12 cellular contexts compared by ENCODE assay signal in the genomic region with DNA sequence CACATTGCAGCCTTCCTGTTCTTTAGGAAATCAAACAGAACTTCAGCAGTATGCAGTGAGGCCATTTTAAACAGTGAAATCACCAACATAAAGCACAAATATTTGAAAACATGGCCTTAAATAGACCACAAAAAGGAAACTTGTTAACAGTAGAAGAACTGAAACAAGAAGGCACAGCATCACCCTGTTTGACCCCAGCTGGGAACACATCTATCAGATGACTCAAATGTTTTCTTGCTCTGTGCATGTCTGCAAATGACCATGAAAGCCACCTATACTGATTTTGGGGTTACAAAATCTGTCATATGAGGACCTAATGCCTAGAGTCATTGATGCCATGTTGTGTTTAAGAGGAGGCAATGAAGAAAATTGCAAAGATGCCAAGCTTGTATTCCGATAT.
A peak's percentile ranks its signal among the peaks of the same experiment; 100 is the strongest.
DNase-seq lines count a peak whose midpoint lies in the region; ATAC-seq and TF ChIP-seq lines count a peak whose summit lies in the region.
"Had no signal": no experiment of that assay in that cellular context is flagged by ENCODE, and none has a peak within 500 bp of the region (broad histone marks: within the 10 kb centered on the region; RNA-seq: fewer than 3 reads in every experiment).

No MANE protein-coding gene starts in this region.

- H3K9me3 ChIP-seq in PC-9 (ENCODE audit: insufficient read depth, low read depth) = peaks cover 21% of the 10 kb centered on the region

- H3K4me2 ChIP-seq in PC-9 = no peak overlapping the region

- peaks cover 4% of the 10 kb centered on the region; the same call in 1 of the 2 replicates for H3K79me2 ChIP-seq in PC-9 (ENCODE audit: low read depth)

- peaks cover 20% of the 10 kb centered on the region; the same call in 1 of the 2 replicates for H3K36me3 ChIP-seq in PC-9 (ENCODE audit: low read depth)

- TF ChIP-seq CTCF in CD14-positive monocyte (IDR thresholded peaks at IDR 0.05) (no peak), PC-9 (conservative IDR thresholded peaks at IDR 0.05) (no peak), GM10266 (IDR thresholded peaks at IDR 0.05; ENCODE audit: control insufficient read depth, insufficient read depth, low read depth, missing control alignments) (no peak)
- no peak for TF ChIP-seq CTCF in activated CD8-positive, alpha-beta T cell treated with anti-CD3 and anti-CD28 coated beads for 36 hours (IDR thresholded peaks at IDR 0.05)

- no peaks in the 10 kb centered on the region for H3K9me2 ChIP-seq in PC-9 (ENCODE audit: insufficient read depth)

- H3K36me3 Mint-ChIP-seq in CD14-positive monocyte = peaks cover 0 to 4% of the 10 kb centered on the region in 2 donors
- H3K36me3 Mint-ChIP-seq in activated CD8-positive, alpha-beta T cell treated with anti-CD3 and anti-CD28 coated beads for 36 hours (ENCODE audit: low read depth) = no peaks in the 10 kb centered on the region
- H3K36me3 Mint-ChIP-seq in activated T-helper 1 cell treated with anti-CD3 and anti-CD28 coated beads, Interleukin-12 subunit alpha, Interleukin-12 subunit beta, Interleukin-2, Interleukin-4 antibody, amounts not matched to agents 30 ng/mL and 10 ng/mL and 1 ng/mL, durations not matched to agents 14 hours and 24 hours and 36 hours (ENCODE audit: low read depth) = no peaks in the 10 kb centered on the region

- ATAC-seq in GM19395 (IDR thresholded peaks at IDR 0.05; ENCODE audit: unreplicated experiment) (peak; percentile 89), HG03045 (IDR thresholded peaks at IDR 0.05; ENCODE audit: unreplicated experiment) (peak; percentile 62)
- no peak for ATAC-seq in activated CD8-positive, alpha-beta T cell treated with anti-CD3 and anti-CD28 coated beads for 36 hours
- ATAC-seq: sciatic nerve had no signal

- H3K4me3 Mint-ChIP-seq in CD14-positive monocyte = no peak overlapping the region
- no peak overlapping the region for H3K4me3 Mint-ChIP-seq in activated CD8-positive, alpha-beta T cell treated with anti-CD3 and anti-CD28 coated beads for 36 hours
- H3K4me3 Mint-ChIP-seq in activated T-helper 1 cell treated with anti-CD3 and anti-CD28 coated beads, Interleukin-12 subunit alpha, Interleukin-12 subunit beta, Interleukin-2, Interleukin-4 antibody, amounts not matched to agents 30 ng/mL and 10 ng/mL and 1 ng/mL, durations not matched to agents 14 hours and 24 hours and 36 hours = no peak overlapping the region
- H3K4me3 Mint-ChIP-seq: B cell had no signal

- H3K27me3 Mint-ChIP-seq in CD14-positive monocyte (ENCODE audit: low read depth in 3 of 3) = peaks cover 0 to 3% (median under 1%) of the 10 kb centered on the region in 3 donors
- no peaks in the 10 kb centered on the region for H3K27me3 Mint-ChIP-seq in activated CD8-positive, alpha-beta T cell treated with anti-CD3 and anti-CD28 coated beads for 36 hours
- H3K27me3 Mint-ChIP-seq in activated T-helper 1 cell treated with anti-CD3 and anti-CD28 coated beads, Interleukin-12 subunit alpha, Interleukin-12 subunit beta, Interleukin-2, Interleukin-4 antibody, amounts not matched to agents 30 ng/mL and 10 ng/mL and 1 ng/mL, durations not matched to agents 14 hours and 24 hours and 36 hours (ENCODE audit: insufficient read depth) = no peaks in the 10 kb centered on the region
- H3K27me3 Mint-ChIP-seq: B cell had no signal

- intact Hi-C loops in CD14-positive monocyte (cut with micrococcal nuclease) (loop anchor here (5.0 to 10.0 kb wide), 2 partner anchors 71 to 79 kb away; no protein-coding TSS in a partner anchor), PC-9 (cut with micrococcal nuclease; ENCODE audit: unreplicated experiment) (no loop called here)
- intact Hi-C loops in activated CD8-positive, alpha-beta T cell treated with anti-CD3 and anti-CD28 coated beads for 36 hours (cut with micrococcal nuclease) = no loop called here
- intact Hi-C loops in activated T-helper 1 cell treated with anti-CD3 and anti-CD28 coated beads, Interleukin-12 subunit alpha, Interleukin-12 subunit beta, Interleukin-2, Interleukin-4 antibody, amounts not matched to agents 30 ng/mL and 10 ng/mL and 1 ng/mL, durations not matched to agents 14 hours and 24 hours and 36 hours (cut with micrococcal nuclease) = no loop called here

- peaks cover 51% of the 10 kb centered on the region for H3F3A ChIP-seq in PC-9 (ENCODE audit: insufficient read depth, low read depth)

- peak; percentile 57 for DNase-seq in CD14-positive monocyte (ENCODE audit: low spot score)
- DNase-seq in PC-9 = no peak
- no peak for DNase-seq in activated CD8-positive, alpha-beta T cell treated with anti-CD3 and anti-CD28 coated beads for 36 hours
- no peak for DNase-seq in NCI-H510A treated with DMSO at 0.1 percent for 48 hours (lab: John Stamatoyannopoulos, UW)
- DNase-seq in GM10266 (ENCODE audit: extremely low spot score) = no peak
- DNase-seq in activated T-helper 1 cell treated with anti-CD3 and anti-CD28 coated beads, Interleukin-12 subunit alpha, Interleukin-12 subunit beta, Interleukin-2, Interleukin-4 antibody, amounts not matched to agents 30 ng/mL and 10 ng/mL and 1 ng/mL, durations not matched to agents 14 hours and 24 hours and 36 hours (ENCODE audit: low spot score) = no peak
- DNase-seq: NCI-H146, SW 1271 had no signal

- CTCF ChIA-PET in PC-9 (lab: Charles Lee) = no interaction called here
- CTCF ChIA-PET in activated CD8-positive, alpha-beta T cell treated with anti-CD3 and anti-CD28 coated beads for 36 hours (lab: Charles Lee) = no interaction called here

- H2AFZ ChIP-seq in PC-9 = no peak overlapping the region

- peaks cover 0 to 8% (median 2%) of the 10 kb centered on the region in 7 donors for H3K9me3 Mint-ChIP-seq in CD14-positive monocyte
- no peaks in the 10 kb centered on the region for H3K9me3 Mint-ChIP-seq in activated CD8-positive, alpha-beta T cell treated with anti-CD3 and anti-CD28 coated beads for 36 hours
- H3K9me3 Mint-ChIP-seq in activated T-helper 1 cell treated with anti-CD3 and anti-CD28 coated beads, Interleukin-12 subunit alpha, Interleukin-12 subunit beta, Interleukin-2, Interleukin-4 antibody, amounts not matched to agents 30 ng/mL and 10 ng/mL and 1 ng/mL, durations not matched to agents 14 hours and 24 hours and 36 hours = no peaks in the 10 kb centered on the region

- no peak overlapping the region; the same call in 1 of the 2 replicates for H3K4me3 ChIP-seq in PC-9

- POLR2A ChIA-PET in PC-9 (lab: Charles Lee; ENCODE audit: unreplicated experiment) = no interaction called here
- POLR2A ChIA-PET in activated CD8-positive, alpha-beta T cell treated with anti-CD3 and anti-CD28 coated beads for 36 hours (lab: Charles Lee) = no interaction called here

- peaks cover 76% of the 10 kb centered on the region for H3K4me1 Mint-ChIP-seq in CD14-positive monocyte
- no peaks in the 10 kb centered on the region for H3K4me1 Mint-ChIP-seq in activated CD8-positive, alpha-beta T cell treated with anti-CD3 and anti-CD28 coated beads for 36 hours (ENCODE audit: low read depth)
- no peaks in the 10 kb centered on the region for H3K4me1 Mint-ChIP-seq in activated T-helper 1 cell treated with anti-CD3 and anti-CD28 coated beads, Interleukin-12 subunit alpha, Interleukin-12 subunit beta, Interleukin-2, Interleukin-4 antibody, amounts not matched to agents 30 ng/mL and 10 ng/mL and 1 ng/mL, durations not matched to agents 14 hours and 24 hours and 36 hours (ENCODE audit: low read depth)

- H3K4me1 ChIP-seq in PC-9 (replicated peaks; ENCODE audit: insufficient read depth) = peaks cover 80% of the 10 kb centered on the region

- no TSS peak for BruUV-seq in PC-9 (replicated peaks; lab: Mats Ljungman, UMichigan)

- H3K27ac Mint-ChIP-seq in CD14-positive monocyte = peak overlapping the region; percentile 7 to 90 (median 74)
- H3K27ac Mint-ChIP-seq in activated CD8-positive, alpha-beta T cell treated with anti-CD3 and anti-CD28 coated beads for 36 hours = no peak overlapping the region
- H3K27ac Mint-ChIP-seq in activated T-helper 1 cell treated with anti-CD3 and anti-CD28 coated beads, Interleukin-12 subunit alpha, Interleukin-12 subunit beta, Interleukin-2, Interleukin-4 antibody, amounts not matched to agents 30 ng/mL and 10 ng/mL and 1 ng/mL, durations not matched to agents 14 hours and 24 hours and 36 hours = no peak overlapping the region
- H3K27ac Mint-ChIP-seq: B cell had no signal

- H4K20me1 ChIP-seq in PC-9 (ENCODE audit: insufficient read depth) = no peaks in the 10 kb centered on the region

- H3K27ac ChIP-seq in PC-9 = peak overlapping the region; percentile 93

- H3K27me3 ChIP-seq in PC-9 (ENCODE audit: insufficient read depth, low read depth) = no peaks in the 10 kb centered on the region

Comparison
In these comparisons a context has a peak if more than half of its experiments do, and no peak if none do; other contexts are left out.
1. H3K27ac Mint-ChIP-seq: peak in CD14-positive monocyte (7 of 7); none in activated CD8-positive, alpha-beta T cell treated with anti-CD3 and anti-CD28 coated beads for 36 hours (single experiment) and activated T-helper 1 cell treated with anti-CD3 and anti-CD28 coated beads, Interleukin-12 subunit alpha, Interleukin-12 subunit beta, Interleukin-2, Interleukin-4 antibody, amounts not matched to agents 30 ng/mL and 10 ng/mL and 1 ng/mL, durations not matched to agents 14 hours and 24 hours and 36 hours (single experiment).
2. intact Hi-C loops: an anchor here in CD14-positive monocyte (5.0 to 10.0 kb wide); none called in PC-9, activated CD8-positive, alpha-beta T cell treated with anti-CD3 and anti-CD28 coated beads for 36 hours and activated T-helper 1 cell treated with anti-CD3 and anti-CD28 coated beads, Interleukin-12 subunit alpha, Interleukin-12 subunit beta, Interleukin-2, Interleukin-4 antibody, amounts not matched to agents 30 ng/mL and 10 ng/mL and 1 ng/mL, durations not matched to agents 14 hours and 24 hours and 36 hours.